1 cellular context compared by ENCODE assay signal in genomic region chr1:169046671-169047070, GRCh38.
TF ChIP-seq lines count a peak whose summit lies in the region.

No MANE protein-coding gene starts in this region.

TF ChIP-seq in GM12878, 131 proteins besides CTCF, POLR2A, EP300 and RAD21:
- TF ChIP-seq MLLT1 (IDR thresholded peaks at IDR 0.05) (0 out of 2 replicates have a peak, but pooled peaks have one; percentile 38), HDAC2 (IDR thresholded peaks at IDR 0.05) (no peak)
TF ChIP-seq in GM12878: peak in this region for 1.
